In genomic region chr3:26719148-26719547, GRCh38 we compare ENCODE assay signal across 23 cellular contexts.
DNase-seq lines count a peak whose midpoint lies in the region; ATAC-seq, FAIRE-seq and TF ChIP-seq lines count a peak whose summit lies in the region.
"Had no signal": no experiment of that assay in that cellular context is flagged by ENCODE, and none has a peak within 500 bp of the region (broad histone marks: within the 10 kb centered on the region; RNA-seq: fewer than 3 reads in every experiment).

No MANE protein-coding gene starts in this region.

- peaks cover 4% of the 10 kb centered on the region for H3K27me3 Mint-ChIP-seq in brain
- H3K27me3 Mint-ChIP-seq in nephron progenitor cell (ENCODE audit: low read depth, poor library complexity) = peaks cover 2% of the 10 kb centered on the region
- H3K27me3 Mint-ChIP-seq: CD8-positive, alpha-beta memory T cell had no signal

- H3K4me3 Mint-ChIP-seq in brain (peak overlapping the region in 2 of 5 experiments; percentile 32 to 68), nephron progenitor cell (no peak overlapping the region)
- H3K4me3 Mint-ChIP-seq: CD14-positive monocyte; CD8-positive, alpha-beta memory T cell had no signal

- ATAC-seq in GM21447 (IDR thresholded peaks at IDR 0.05; ENCODE audit: unreplicated experiment) (no peak), GM19455 (IDR thresholded peaks at IDR 0.05; ENCODE audit: unreplicated experiment) (no peak), GM21825 (IDR thresholded peaks at IDR 0.05; ENCODE audit: unreplicated experiment) (no peak)
- ATAC-seq: HepG2, SK-N-SH treated with all-trans-retinoic acid at 6 μM for 48 hours had no signal

- peak; percentile 68 for FAIRE-seq in D721Med (lab: Jason Lieb, UNC)
- FAIRE-seq: GM12891, H54, HepG2, RCC 7860 had no signal

- H3K4me1 Mint-ChIP-seq in brain (peaks cover 37% of the 10 kb centered on the region), nephron progenitor cell (peaks cover 4% of the 10 kb centered on the region)
- H3K4me1 Mint-ChIP-seq: CD14-positive monocyte; CD8-positive, alpha-beta memory T cell had no signal

- H3K36me3 Mint-ChIP-seq in brain = peaks cover 39% of the 10 kb centered on the region
- peaks cover 4% of the 10 kb centered on the region for H3K36me3 Mint-ChIP-seq in nephron progenitor cell (ENCODE audit: low read depth)
- H3K36me3 Mint-ChIP-seq: CD14-positive monocyte; CD8-positive, alpha-beta memory T cell had no signal

- DNase-seq in Ammon's horn (ENCODE audit: low spot score) = peak; percentile 63
- no peak for DNase-seq in D721Med (ENCODE audit: insufficient read length, low spot score)
- no peak for DNase-seq in nephron progenitor cell
- DNase-seq: BE2C; CD8-positive, alpha-beta memory T cell; DMS79 treated with DMSO at 0.1 percent for 48 hours; GF-D8; Karpas-422; NCI-H1105; NCI-H1436 treated with DMSO at 0.1 percent for 48 hours; NCI-H187 treated with DMSO at 0.1 percent for 48 hours; NCI-H526 treated with DMSO at 0.1 percent for 48 hours; SJCRH30 had no signal

- TF ChIP-seq CTCF in D721Med (IDR thresholded peaks at IDR 0.05; ENCODE audit: insufficient read depth, missing control alignments) = no peak
- TF ChIP-seq CTCF in brain (conservative IDR thresholded peaks at IDR 0.05) = no peak
- TF ChIP-seq CTCF in nephron progenitor cell (IDR thresholded peaks at IDR 0.05) = no peak

- H3K27ac Mint-ChIP-seq in brain (peak overlapping the region; percentile 19 to 86 (median 83)), nephron progenitor cell (peak overlapping the region; percentile 78)
- H3K27ac Mint-ChIP-seq: CD14-positive monocyte; CD8-positive, alpha-beta memory T cell had no signal

- H3K9me3 Mint-ChIP-seq in brain (peaks cover 7 to 25% (median 10%) of the 10 kb centered on the region in 5 experiments), nephron progenitor cell (peaks cover 12% of the 10 kb centered on the region)
- H3K9me3 Mint-ChIP-seq: CD8-positive, alpha-beta memory T cell had no signal
